8 cellular contexts compared by ENCODE assay signal in the genomic region with DNA sequence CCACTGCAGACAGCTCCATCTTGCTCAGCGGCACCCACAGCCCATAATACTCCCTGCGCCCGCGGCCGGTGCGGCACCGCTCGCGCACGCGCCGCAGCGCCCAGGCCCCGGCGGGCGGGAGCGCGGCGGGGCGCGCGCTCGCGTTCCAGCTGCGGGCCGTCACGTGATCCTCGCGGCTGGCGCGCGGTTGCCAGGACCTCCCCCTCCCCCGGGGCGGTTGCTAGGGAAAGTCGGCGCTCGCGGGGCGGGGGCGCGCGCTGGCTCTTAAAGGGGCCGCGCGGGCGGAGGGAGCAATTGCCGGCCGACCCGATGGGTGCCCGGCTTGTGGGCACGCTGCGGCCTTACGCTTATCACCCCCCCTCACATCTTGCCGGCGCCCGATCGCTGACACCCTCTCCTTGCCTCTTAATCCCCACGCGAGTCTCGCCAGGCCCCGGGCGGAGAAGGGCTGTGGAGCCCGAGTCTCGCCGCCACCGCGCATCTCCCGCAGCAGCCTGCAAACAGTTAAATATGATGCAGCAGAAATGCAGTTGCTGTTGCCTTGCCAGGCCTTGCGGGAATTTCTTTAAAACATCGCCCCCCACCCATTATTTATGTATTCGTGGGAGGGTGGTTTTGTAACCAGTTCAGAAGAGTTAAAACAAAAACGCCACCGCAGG. TPM values are rescaled to one million over a fixed set of nuclear protein-coding genes. Genes with fewer than 3 reads are reported as not detected.
DNase-seq lines count a peak whose midpoint lies in the region; ATAC-seq lines count a peak whose summit lies in the region.

A gene (minus strand): TSS at position 45 of the 659 bp plus-strand sequence. CDS start 26 bp downstream, at position 19.

- no peaks in the 10 kb centered on the region for H3K27me3 Mint-ChIP-seq in activated naive CD4-positive, alpha-beta T cell treated with anti-CD3 and anti-CD28 coated beads, Interleukin-2, amount 50 U/mL, for 24 hours

- peak within 1 kb of the TSS; percentile 97 for H3K27ac Mint-ChIP-seq in activated naive CD4-positive, alpha-beta T cell treated with anti-CD3 and anti-CD28 coated beads, Interleukin-2, amount 50 U/mL, for 24 hours

- ATAC-seq in HG02623 (IDR thresholded peaks at IDR 0.05; ENCODE audit: unreplicated experiment) = peak; percentile 58

- peak; percentile 44 for DNase-seq in GM04503 (ENCODE audit: low read depth)
- DNase-seq in NCI-H1105 treated with DMSO at 0.1 percent for 48 hours (lab: John Stamatoyannopoulos, UW) = peak; percentile 89
- DNase-seq in SKM-1 (lab: John Stamatoyannopoulos, UW; ENCODE audit: unreplicated experiment) = peak; percentile 82
- DNase-seq in globus pallidus (ENCODE audit: low spot score) = peak; percentile 94
- peak; percentile 86 for DNase-seq in occipital lobe (lab: John Stamatoyannopoulos, UW)
- peak; percentile 92 for DNase-seq in superior temporal gyrus (ENCODE audit: extremely low spot score)

- H3K36me3 Mint-ChIP-seq in activated naive CD4-positive, alpha-beta T cell treated with anti-CD3 and anti-CD28 coated beads, Interleukin-2, amount 50 U/mL, for 24 hours = peaks cover 6% of the 10 kb centered on the region

- peaks cover 60% of the 10 kb centered on the region for H3K4me1 Mint-ChIP-seq in activated naive CD4-positive, alpha-beta T cell treated with anti-CD3 and anti-CD28 coated beads, Interleukin-2, amount 50 U/mL, for 24 hours

- peak within 1 kb of the TSS; percentile 94 for H3K4me3 Mint-ChIP-seq in activated naive CD4-positive, alpha-beta T cell treated with anti-CD3 and anti-CD28 coated beads, Interleukin-2, amount 50 U/mL, for 24 hours

- no peaks in the 10 kb centered on the region for H3K9me3 Mint-ChIP-seq in activated naive CD4-positive, alpha-beta T cell treated with anti-CD3 and anti-CD28 coated beads, Interleukin-2, amount 50 U/mL, for 24 hours

RNA-seq across cellular contexts. Expression of the gene that starts here (rescaled TPM):
- total RNA-seq in occipital lobe = 33.8 TPM

Comparison
In these comparisons a context has a peak if more than half of its experiments do, and no peak if none do; other contexts are left out.
1. Peak in every context shown above with its lines: DNase-seq and ATAC-seq.
2. DNase-seq: peak in every context shown above with its lines; median percentile 94 in globus pallidus; 92 in superior temporal gyrus; 89 in NCI-H1105 treated with DMSO at 0.1 percent for 48 hours; 86 in occipital lobe; 82 in SKM-1; 44 in GM04503.